Comparison of ENCODE assay signal across 12 cellular contexts in the genomic region with DNA sequence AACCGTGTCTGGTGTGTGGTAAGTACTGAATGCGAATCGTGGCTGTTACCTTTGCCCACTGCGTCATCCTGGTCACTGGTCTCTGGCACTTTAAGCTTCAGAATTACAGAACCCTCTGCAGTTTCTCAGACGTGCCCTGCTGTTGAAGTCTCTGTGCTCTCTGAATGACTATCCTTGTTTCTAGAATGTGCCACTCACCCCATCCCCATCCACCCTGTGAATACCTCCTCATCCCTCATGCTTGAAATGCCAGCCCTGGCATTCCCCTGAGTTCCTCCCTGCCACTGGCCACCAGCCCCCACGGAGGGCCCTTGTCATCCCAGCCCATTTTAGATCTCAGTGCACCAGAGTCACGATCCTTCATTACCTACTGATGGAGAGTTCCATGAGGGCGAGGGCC. TPM values are rescaled to one million over a fixed set of nuclear protein-coding genes. Genes with fewer than 3 reads are reported as not detected.
DNase-seq lines count a peak whose midpoint lies in the region; ATAC-seq, FAIRE-seq and TF ChIP-seq lines count a peak whose summit lies in the region.
"Had no signal": no experiment of that assay in that cellular context is flagged by ENCODE, and none has a peak within 500 bp of the region (broad histone marks: within the 10 kb centered on the region; RNA-seq: fewer than 3 reads in every experiment).

No MANE protein-coding gene starts in this region.

- H3K9ac ChIP-seq in HepG2 (ENCODE audit: insufficient read depth, low read depth, low read length) (no peak overlapping the region), endodermal cell (ENCODE audit: extremely low read depth, low read length, poor library complexity, severe bottlenecking) (no peak overlapping the region)

- H3K27ac ChIP-seq in right lobe of liver: peak overlapping the region; percentile 12 to 70 (median 58)
- no peak overlapping the region for H3K27ac ChIP-seq in HepG2 (ENCODE audit: extremely low read length, insufficient read depth, low read length)
- no peak overlapping the region for H3K27ac ChIP-seq in endodermal cell (ENCODE audit: low read depth, low read length)
- peak overlapping the region; percentile 73 to 89 (median 82) for H3K27ac ChIP-seq in pancreas

- H3K36me3 Mint-ChIP-seq in endodermal cell (ENCODE audit: low read depth): peaks cover 11% of the 10 kb centered on the region

- H3K9me3 Mint-ChIP-seq in endodermal cell: no peaks in the 10 kb centered on the region
- H3K9me3 Mint-ChIP-seq: activated naive CD8-positive, alpha-beta T cell treated with anti-CD3 and anti-CD28 coated beads, Interleukin-2, amount 10 ng/mL, durations not matched to agents 7 days and 5 days; stimulated activated naive CD8-positive, alpha-beta T cell treated with anti-CD3 and anti-CD28 coated beads, Interleukin-15, Interleukin-2, amounts not matched to agents 100 ng/mL and 50 ng/mL, for 24 hours; T-helper 1 cell treated with Interleukin-12 subunit alpha and Interleukin-12 subunit beta and Interleukin-4 antibody, amounts not matched to agents 30 μg/mL and 1 μg/mL, for 36 hours had no signal

- no peak overlapping the region for H3K4me3 Mint-ChIP-seq in endodermal cell
- H3K4me3 Mint-ChIP-seq: activated naive CD8-positive, alpha-beta T cell treated with anti-CD3 and anti-CD28 coated beads, Interleukin-2, amount 10 ng/mL, durations not matched to agents 7 days and 5 days; stimulated activated naive CD8-positive, alpha-beta T cell treated with anti-CD3 and anti-CD28 coated beads, Interleukin-15, Interleukin-2, amounts not matched to agents 100 ng/mL and 50 ng/mL, for 24 hours; T-helper 1 cell treated with Interleukin-12 subunit alpha and Interleukin-12 subunit beta and Interleukin-4 antibody, amounts not matched to agents 30 μg/mL and 1 μg/mL, for 36 hours had no signal

- no peaks in the 10 kb centered on the region for H3K79me2 ChIP-seq in HepG2 (ENCODE audit: insufficient read depth, low read length)

- peaks cover 3 to 84% (median 37%) of the 10 kb centered on the region in 4 donors for H3K4me1 ChIP-seq in right lobe of liver
- peaks cover 56% of the 10 kb centered on the region for H3K4me1 ChIP-seq in HepG2 (ENCODE audit: insufficient read depth, low read length)
- peaks cover 7% of the 10 kb centered on the region for H3K4me1 ChIP-seq in endodermal cell (ENCODE audit: control insufficient read depth, insufficient read depth, low read length)
- peaks cover 62 to 75% (median 62%) of the 10 kb centered on the region in 3 donors for H3K4me1 ChIP-seq in pancreas

- CTCF ChIA-PET in HepG2 (lab: Yijun Ruan, JAX; ENCODE audit: low intra/inter-chr PET ratio, low total read pairs): no interaction called here

- intact Hi-C loops in right lobe of liver (cut with DNase I) (no loop called here), HepG2 (cut with micrococcal nuclease; ENCODE audit: unreplicated experiment) (no loop called here), pancreas (cut with DNase I) (no loop called here)

- POLR2A ChIA-PET in HepG2 (lab: Yijun Ruan, JAX): interaction anchor here (0.7 to 1.7 kb wide), 2 partner anchors 11 to 12 kb away, joined by 3 to 7 read pairs; no protein-coding TSS in a partner anchor

- FAIRE-seq in HepG2 (lab: Jason Lieb, UNC) (no peak), pancreas (lab: Jason Lieb, UNC) (no peak)

- H4K20me1 ChIP-seq in HepG2 (ENCODE audit: insufficient read depth, low read length): no peaks in the 10 kb centered on the region

- TF ChIP-seq EP300 in HepG2 (IDR thresholded peaks at IDR 0.05; ENCODE audit: low read depth in 2 of 2, low read length in 2 of 2) (no peak), HepG2 (CRISPR knock-in tag; IDR thresholded peaks at IDR 0.05; ENCODE audit: borderline replicate concordance) (no peak)

- H2AFZ ChIP-seq in HepG2 (ENCODE audit: low read length): no peak overlapping the region

- H3K36me3 ChIP-seq in right lobe of liver (peaks cover 0 to 8% (median 3%) of the 10 kb centered on the region in 4 donors), HepG2 (replicated peaks in 1 of 2; ENCODE audit: control insufficient read depth in 1 of 2, insufficient read depth in 2 of 2, low read length in 2 of 2) (peaks cover 0 to 2% of the 10 kb centered on the region in 2 experiments; a peak in 2 of 5 replicates), endodermal cell (ENCODE audit: control insufficient read depth, insufficient read depth, low read length) (no peaks in the 10 kb centered on the region), pancreas (peaks cover 0 to 15% (median 0%) of the 10 kb centered on the region in 3 donors)

- WGBS in right lobe of liver (ENCODE audit: insufficient coverage, low coverage, low lambda C conversion rate, missing lambda C conversion rate): 88% methylated on average over 8 of the region's 8 CpGs
- 94% methylated on average over 8 of the region's 8 CpGs for WGBS in HepG2 (ENCODE audit: low lambda C conversion rate)
- WGBS in endodermal cell (ENCODE audit: insufficient coverage in 1 of 2, insufficient read length in 1 of 2), 2 experiments: 90 to 99% methylated on average over 5 to 8 of the region's 8 CpGs
- WGBS in pancreas, 2 donors: 83 to 84% methylated on average over 8 of the region's 8 CpGs

- no peaks in the 10 kb centered on the region for H3K9me3 ChIP-seq in right lobe of liver
- no peaks in the 10 kb centered on the region for H3K9me3 ChIP-seq in HepG2 (ENCODE audit: low read length)
- no peaks in the 10 kb centered on the region for H3K9me3 ChIP-seq in endodermal cell (ENCODE audit: control insufficient read depth, low read length)
- H3K9me3 ChIP-seq in pancreas: no peaks in the 10 kb centered on the region

- no peaks in the 10 kb centered on the region for H3K27me3 ChIP-seq in right lobe of liver
- H3K27me3 ChIP-seq in HepG2 (ENCODE audit: control insufficient read depth in 1 of 2, insufficient read depth in 2 of 2, low read length in 2 of 2): no peaks in the 10 kb centered on the region
- peaks cover 32% of the 10 kb centered on the region for H3K27me3 ChIP-seq in endodermal cell (ENCODE audit: control insufficient read depth, insufficient read depth, low read length, poor library complexity, severe bottlenecking)
- H3K27me3 ChIP-seq in pancreas: no peaks in the 10 kb centered on the region

- H3K27me3 Mint-ChIP-seq in endodermal cell (ENCODE audit: insufficient read depth): peaks cover 32% of the 10 kb centered on the region
- H3K27me3 Mint-ChIP-seq: activated naive CD8-positive, alpha-beta T cell treated with anti-CD3 and anti-CD28 coated beads, Interleukin-2, amount 10 ng/mL, durations not matched to agents 7 days and 5 days; stimulated activated naive CD8-positive, alpha-beta T cell treated with anti-CD3 and anti-CD28 coated beads, Interleukin-15, Interleukin-2, amounts not matched to agents 100 ng/mL and 50 ng/mL, for 24 hours had no signal

- peak overlapping the region; percentile 23 for H3K27ac Mint-ChIP-seq in endodermal cell
- H3K27ac Mint-ChIP-seq: activated naive CD8-positive, alpha-beta T cell treated with anti-CD3 and anti-CD28 coated beads, Interleukin-2, amount 10 ng/mL, durations not matched to agents 7 days and 5 days; stimulated activated naive CD8-positive, alpha-beta T cell treated with anti-CD3 and anti-CD28 coated beads, Interleukin-15, Interleukin-2, amounts not matched to agents 100 ng/mL and 50 ng/mL, for 24 hours; T-helper 1 cell treated with Interleukin-12 subunit alpha and Interleukin-12 subunit beta and Interleukin-4 antibody, amounts not matched to agents 30 μg/mL and 1 μg/mL, for 36 hours had no signal

- TF ChIP-seq POLR2A in right lobe of liver (IDR thresholded peaks at IDR 0.05) (no peak), HepG2 (IDR thresholded peaks at IDR 0.05; ENCODE audit: insufficient read depth in 1 of 2, low read depth in 2 of 2, low read length in 2 of 2) (no peak)

- DNase-seq in right lobe of liver (no peak), HepG2 (ENCODE audit: low spot score) (no peak), endodermal cell (no peak), pancreas (no peak), T-helper 2 cell (no peak), NCI-H1930 (lab: John Stamatoyannopoulos, UW) (no peak), NCI-H146 treated with DMSO at 0.1 percent for 48 hours (lab: John Stamatoyannopoulos, UW; ENCODE audit: unreplicated experiment) (no peak)
- DNase-seq in NK-92 treated with Interleukin-12 subunit alpha and Interleukin-12 subunit beta, amount 100 ng/mL, for 24 hours (lab: John Stamatoyannopoulos, UW): no peak
- DNase-seq: activated naive CD8-positive, alpha-beta T cell treated with anti-CD3 and anti-CD28 coated beads, Interleukin-2, amount 10 ng/mL, durations not matched to agents 7 days and 5 days; NCI-H1048 had no signal

- H3K4me2 ChIP-seq in HepG2 (ENCODE audit: low read depth, low read length): no peak overlapping the region

- TF ChIP-seq CTCF in right lobe of liver (IDR thresholded peaks at IDR 0.05) (no peak), HepG2 (CRISPR knock-in tag; IDR thresholded peaks at IDR 0.05) (no peak), endodermal cell (conservative IDR thresholded peaks at IDR 0.05) (no peak), pancreas (IDR thresholded peaks at IDR 0.05) (no peak)

- H3K4me1 Mint-ChIP-seq in endodermal cell: peaks cover 24% of the 10 kb centered on the region

- in situ Hi-C loops in HepG2 (cut with HindIII; ENCODE audit: extremely low pct_ligation_motif_present, low pct_unique_long_range_greater_than_20kb): no loop called here

- TF ChIP-seq RAD21 in HepG2 (CRISPR knock-in tag; IDR thresholded peaks at IDR 0.05): no peak

- no TSS peak for BruUV-seq in HepG2 (replicated peaks; lab: Mats Ljungman, UMichigan)

- ATAC-seq in right lobe of liver (no peak), HepG2 (no peak), pancreas (no peak)

- H3K4me3 ChIP-seq in right lobe of liver (no peak overlapping the region), HepG2 (replicated peaks in 1 of 3; ENCODE audit: insufficient read depth in 1 of 3, low read depth in 2 of 3, low read length in 3 of 3) (no peak overlapping the region), endodermal cell (ENCODE audit: low read length) (no peak overlapping the region), pancreas (no peak overlapping the region)

RNA-seq across cellular contexts. Expression of a gene that starts 21.3 kb away (rescaled TPM):
- total RNA-seq in right lobe of liver (10 to 100 TPM; 18.0 to 34.6 (median 28.3) TPM), HepG2 (2016; rRNA removed; fragmentation: Illumina TruSeq; extraction: Trizol) (3.8 and 8.0 TPM in 2 replicates), endodermal cell (10 to 100 TPM; 18.9 to 30.8 TPM), pancreas (10 to 100 TPM; 39.4 to 80.4 (median 52.0) TPM)
- 4.4 and 4.6 TPM in 2 replicates for total RNA-seq in HepG2 (2016; cell fraction: cytosol; rRNA removed; fragmentation: Illumina TruSeq; extraction: Trizol; ENCODE audit: low read depth)
- 3.0 and 10.0 TPM in 2 replicates for total RNA-seq in HepG2 (2016; cell fraction: insoluble cytoplasmic fraction; rRNA removed; fragmentation: Illumina TruSeq; extraction: Trizol)
- 4.2 and 4.5 TPM in 2 replicates for total RNA-seq in HepG2 (2016; cell fraction: membrane; rRNA removed; fragmentation: Illumina TruSeq; extraction: Trizol)
- total RNA-seq in HepG2 (2016; cell fraction: nucleus; rRNA removed; fragmentation: Illumina TruSeq; extraction: Trizol): 12.3 and 15.7 TPM in 2 replicates
- polyA plus RNA-seq in HepG2 (2011; rRNA removed) (26.8 and 33.5 TPM in 2 replicates), pancreas (10 to 100 TPM; 73.1 to 83.4 TPM)
- 10.3 and 10.4 TPM in 2 replicates for polyA plus RNA-seq in HepG2 (2011; cell fraction: cytosol; rRNA removed)
- polyA plus RNA-seq in HepG2 (2011; cell fraction: nucleus; rRNA removed): 183 and 201 TPM in 2 replicates
- 18.0 and 21.8 TPM in 2 replicates for polyA plus RNA-seq in HepG2 (2012)
- polyA plus RNA-seq in HepG2 (2016; cell fraction: cytosol; fragmentation: Illumina TruSeq; extraction: Trizol; ENCODE audit: low read depth): 0.84 and 1.4 TPM in 2 replicates
- 3.5 and 4.1 TPM in 2 replicates for polyA plus RNA-seq in HepG2 (2016; cell fraction: insoluble cytoplasmic fraction; fragmentation: Illumina TruSeq; extraction: Trizol; ENCODE audit: low read depth)
- polyA plus RNA-seq in HepG2 (2016; cell fraction: membrane; fragmentation: Illumina TruSeq; extraction: Trizol; ENCODE audit: low read depth): 2.5 and 2.8 TPM in 2 replicates
- polyA plus RNA-seq in HepG2 (2016; cell fraction: nucleus; fragmentation: Illumina TruSeq; extraction: Trizol; ENCODE audit: insufficient read depth, low read depth): 42.1 and 42.8 TPM in 2 replicates
- 40.0 and 48.9 TPM in 2 replicates for polyA minus RNA-seq in HepG2 (2011; rRNA and poly(A)+ RNA removed; ENCODE audit: low replicate concordance)
- 7.3 and 9.8 TPM in 2 replicates for polyA minus RNA-seq in HepG2 (2011; cell fraction: cytosol; rRNA and poly(A)+ RNA removed)
- polyA minus RNA-seq in HepG2 (2011; cell fraction: nucleus; rRNA and poly(A)+ RNA removed): 45.8 and 47.1 TPM in 2 replicates
- polyA plus RNA-seq in endodermal cell (2013, experiment 1 of 2): 15.6 TPM
- 14.2 TPM for polyA plus RNA-seq in endodermal cell (2013, experiment 2 of 2)

RNA-seq across cellular contexts. Expression of a gene that starts 57.0 kb away (rescaled TPM):
- total RNA-seq in right lobe of liver (10 to 100 TPM; 11.1 to 33.0 (median 22.3) TPM), HepG2 (2016; rRNA removed; fragmentation: Illumina TruSeq; extraction: Trizol) (28.1 and 28.9 TPM in 2 replicates), endodermal cell (10 to 100 TPM; 18.8 to 20.3 TPM), pancreas (1 to 10 TPM; 4.8 to 8.6 (median 5.4) TPM)
- total RNA-seq in HepG2 (2016; cell fraction: cytosol; rRNA removed; fragmentation: Illumina TruSeq; extraction: Trizol; ENCODE audit: low read depth): 34.7 and 44.4 TPM in 2 replicates
- 25.7 and 31.1 TPM in 2 replicates for total RNA-seq in HepG2 (2016; cell fraction: insoluble cytoplasmic fraction; rRNA removed; fragmentation: Illumina TruSeq; extraction: Trizol)
- 58.4 and 67.9 TPM in 2 replicates for total RNA-seq in HepG2 (2016; cell fraction: membrane; rRNA removed; fragmentation: Illumina TruSeq; extraction: Trizol)
- 16.2 and 17.8 TPM in 2 replicates for total RNA-seq in HepG2 (2016; cell fraction: nucleus; rRNA removed; fragmentation: Illumina TruSeq; extraction: Trizol)
- polyA plus RNA-seq in HepG2 (2011; rRNA removed) (12.4 and 14.3 TPM in 2 replicates), pancreas (1 to 10 TPM; 5.0 to 8.9 TPM)
- polyA plus RNA-seq in HepG2 (2011; cell fraction: cytosol; rRNA removed): 13.8 and 16.3 TPM in 2 replicates
- 8.9 and 10.1 TPM in 2 replicates for polyA plus RNA-seq in HepG2 (2011; cell fraction: nucleus; rRNA removed)
- 8.6 and 10.6 TPM in 2 replicates for polyA plus RNA-seq in HepG2 (2012)
- polyA plus RNA-seq in HepG2 (2016; cell fraction: cytosol; fragmentation: Illumina TruSeq; extraction: Trizol; ENCODE audit: low read depth): 48.9 and 64.2 TPM in 2 replicates
- polyA plus RNA-seq in HepG2 (2016; cell fraction: insoluble cytoplasmic fraction; fragmentation: Illumina TruSeq; extraction: Trizol; ENCODE audit: low read depth): 35.7 and 37.7 TPM in 2 replicates
- 64.3 and 73.8 TPM in 2 replicates for polyA plus RNA-seq in HepG2 (2016; cell fraction: membrane; fragmentation: Illumina TruSeq; extraction: Trizol; ENCODE audit: low read depth)
- 21.0 and 24.3 TPM in 2 replicates for polyA plus RNA-seq in HepG2 (2016; cell fraction: nucleus; fragmentation: Illumina TruSeq; extraction: Trizol; ENCODE audit: insufficient read depth, low read depth)
- polyA minus RNA-seq in HepG2 (2011; rRNA and poly(A)+ RNA removed; ENCODE audit: low replicate concordance): 12.2 and 25.5 TPM in 2 replicates
- 6.2 and 7.6 TPM in 2 replicates for polyA minus RNA-seq in HepG2 (2011; cell fraction: cytosol; rRNA and poly(A)+ RNA removed)
- polyA minus RNA-seq in HepG2 (2011; cell fraction: nucleus; rRNA and poly(A)+ RNA removed): 11.1 and 14.5 TPM in 2 replicates
- 16.0 TPM for polyA plus RNA-seq in endodermal cell (2013, experiment 1 of 2)
- 16.8 TPM for polyA plus RNA-seq in endodermal cell (2013, experiment 2 of 2)

RNA-seq across cellular contexts. Expression of a gene that starts 57.3 kb away (rescaled TPM):
- total RNA-seq in right lobe of liver (10 to 100 TPM; 22.8 to 43.8 (median 31.1) TPM), HepG2 (2016; rRNA removed; fragmentation: Illumina TruSeq; extraction: Trizol) (45.1 and 59.7 TPM in 2 replicates), endodermal cell (10 to 100 TPM; 68.1 to 69.0 TPM), pancreas (10 to 100 TPM; 30.0 to 71.4 (median 54.6) TPM)
- 5.0 and 6.8 TPM in 2 replicates for total RNA-seq in HepG2 (2016; cell fraction: cytosol; rRNA removed; fragmentation: Illumina TruSeq; extraction: Trizol; ENCODE audit: low read depth)
- total RNA-seq in HepG2 (2016; cell fraction: insoluble cytoplasmic fraction; rRNA removed; fragmentation: Illumina TruSeq; extraction: Trizol): 44.2 and 60.5 TPM in 2 replicates
- 15.7 and 17.4 TPM in 2 replicates for total RNA-seq in HepG2 (2016; cell fraction: membrane; rRNA removed; fragmentation: Illumina TruSeq; extraction: Trizol)
- total RNA-seq in HepG2 (2016; cell fraction: nucleus; rRNA removed; fragmentation: Illumina TruSeq; extraction: Trizol): 30.5 and 38.6 TPM in 2 replicates
- polyA plus RNA-seq in HepG2 (2011; rRNA removed) (51.3 and 61.1 TPM in 2 replicates), pancreas (10 to 100 TPM; 51.8 to 59.7 TPM)
- polyA plus RNA-seq in HepG2 (2011; cell fraction: cytosol; rRNA removed): 33.9 and 54.0 TPM in 2 replicates
- polyA plus RNA-seq in HepG2 (2011; cell fraction: nucleus; rRNA removed): 56.0 and 66.1 TPM in 2 replicates
- polyA plus RNA-seq in HepG2 (2012): 29.2 and 33.1 TPM in 2 replicates
- polyA plus RNA-seq in HepG2 (2016; cell fraction: cytosol; fragmentation: Illumina TruSeq; extraction: Trizol; ENCODE audit: low read depth): 4.2 and 4.5 TPM in 2 replicates
- 61.6 and 69.4 TPM in 2 replicates for polyA plus RNA-seq in HepG2 (2016; cell fraction: insoluble cytoplasmic fraction; fragmentation: Illumina TruSeq; extraction: Trizol; ENCODE audit: low read depth)
- polyA plus RNA-seq in HepG2 (2016; cell fraction: membrane; fragmentation: Illumina TruSeq; extraction: Trizol; ENCODE audit: low read depth): 8.9 and 13.8 TPM in 2 replicates
- polyA plus RNA-seq in HepG2 (2016; cell fraction: nucleus; fragmentation: Illumina TruSeq; extraction: Trizol; ENCODE audit: insufficient read depth, low read depth): 93.7 and 96.2 TPM in 2 replicates
- 67.7 and 93.0 TPM in 2 replicates for polyA minus RNA-seq in HepG2 (2011; rRNA and poly(A)+ RNA removed; ENCODE audit: low replicate concordance)
- polyA minus RNA-seq in HepG2 (2011; cell fraction: cytosol; rRNA and poly(A)+ RNA removed): 23.5 and 27.4 TPM in 2 replicates
- polyA minus RNA-seq in HepG2 (2011; cell fraction: nucleus; rRNA and poly(A)+ RNA removed): 26.4 and 35.3 TPM in 2 replicates
- 43.7 TPM for polyA plus RNA-seq in endodermal cell (2013, experiment 1 of 2)
- polyA plus RNA-seq in endodermal cell (2013, experiment 2 of 2): 37.6 TPM

Comparison
In these comparisons a context has a peak if more than half of its experiments do, and no peak if none do; other contexts are left out.
1. H3K27ac ChIP-seq: peak in right lobe of liver (3 of 3) and pancreas (4 of 4); none in HepG2 (single experiment) and endodermal cell (single experiment).